Comparison of ENCODE assay signal across 1 cellular context in genomic region chr1:206575165-206575893, GRCh38.
A peak's percentile ranks its signal among the peaks of the same experiment; 100 is the strongest.
TF ChIP-seq lines count a peak whose summit lies in the region.

No MANE protein-coding gene starts in this region.

TF ChIP-seq in GM12878, 131 proteins besides CTCF, POLR2A, EP300 and RAD21 (continued from another document and continues in another):
- no peak for TF ChIP-seq ZBTB11 (CRISPR knock-in tag; IDR thresholded peaks at IDR 0.05)
- TF ChIP-seq, protein P1, sequence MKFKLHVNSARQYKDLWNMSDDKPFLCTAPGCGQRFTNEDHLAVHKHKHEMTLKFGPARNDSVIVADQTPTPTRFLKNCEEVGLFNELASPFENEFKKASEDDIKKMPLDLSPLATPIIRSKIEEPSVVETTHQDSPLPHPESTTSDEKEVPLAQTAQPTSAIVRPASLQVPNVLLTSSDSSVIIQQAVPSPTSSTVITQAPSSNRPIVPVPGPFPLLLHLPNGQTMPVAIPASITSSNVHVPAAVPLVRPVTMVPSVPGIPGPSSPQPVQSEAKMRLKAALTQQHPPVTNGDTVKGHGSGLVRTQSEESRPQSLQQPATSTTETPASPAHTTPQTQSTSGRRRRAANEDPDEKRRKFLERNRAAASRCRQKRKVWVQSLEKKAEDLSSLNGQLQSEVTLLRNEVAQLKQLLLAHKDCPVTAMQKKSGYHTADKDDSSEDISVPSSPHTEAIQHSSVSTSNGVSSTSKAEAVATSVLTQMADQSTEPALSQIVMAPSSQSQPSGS (IDR thresholded peaks at IDR 0.05; ENCODE audit: low read length), result no peak
- peak; percentile 85 for TF ChIP-seq PKNOX1 (IDR thresholded peaks at IDR 0.05)
- TF ChIP-seq, protein P2, sequence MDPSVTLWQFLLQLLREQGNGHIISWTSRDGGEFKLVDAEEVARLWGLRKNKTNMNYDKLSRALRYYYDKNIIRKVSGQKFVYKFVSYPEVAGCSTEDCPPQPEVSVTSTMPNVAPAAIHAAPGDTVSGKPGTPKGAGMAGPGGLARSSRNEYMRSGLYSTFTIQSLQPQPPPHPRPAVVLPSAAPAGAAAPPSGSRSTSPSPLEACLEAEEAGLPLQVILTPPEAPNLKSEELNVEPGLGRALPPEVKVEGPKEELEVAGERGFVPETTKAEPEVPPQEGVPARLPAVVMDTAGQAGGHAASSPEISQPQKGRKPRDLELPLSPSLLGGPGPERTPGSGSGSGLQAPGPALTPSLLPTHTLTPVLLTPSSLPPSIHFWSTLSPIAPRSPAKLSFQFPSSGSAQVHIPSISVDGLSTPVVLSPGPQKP (IDR thresholded peaks at IDR 0.05; ENCODE audit: low read depth, low read length), result no peak
- TF ChIP-seq RUNX3 (IDR thresholded peaks at IDR 0.05; ENCODE audit: low read length), result peak; percentile 48
- TF ChIP-seq, protein P3, sequence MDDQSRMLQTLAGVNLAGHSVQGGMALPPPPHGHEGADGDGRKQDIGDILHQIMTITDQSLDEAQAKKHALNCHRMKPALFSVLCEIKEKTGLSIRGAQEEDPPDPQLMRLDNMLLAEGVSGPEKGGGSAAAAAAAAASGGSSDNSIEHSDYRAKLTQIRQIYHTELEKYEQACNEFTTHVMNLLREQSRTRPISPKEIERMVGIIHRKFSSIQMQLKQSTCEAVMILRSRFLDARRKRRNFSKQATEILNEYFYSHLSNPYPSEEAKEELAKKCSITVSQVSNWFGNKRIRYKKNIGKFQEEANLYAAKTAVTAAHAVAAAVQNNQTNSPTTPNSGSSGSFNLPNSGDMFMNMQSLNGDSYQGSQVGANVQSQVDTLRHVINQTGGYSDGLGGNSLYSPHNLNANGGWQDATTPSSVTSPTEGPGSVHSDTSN (IDR thresholded peaks at IDR 0.05; ENCODE audit: insufficient replicate concordance, low read depth, low read length), result peak; percentile 59
- TF ChIP-seq USF1 (IDR thresholded peaks at IDR 0.05; ENCODE audit: borderline replicate concordance, extremely low read length, insufficient read depth, low read depth, low read length), result no peak
- TF ChIP-seq, protein P4, sequence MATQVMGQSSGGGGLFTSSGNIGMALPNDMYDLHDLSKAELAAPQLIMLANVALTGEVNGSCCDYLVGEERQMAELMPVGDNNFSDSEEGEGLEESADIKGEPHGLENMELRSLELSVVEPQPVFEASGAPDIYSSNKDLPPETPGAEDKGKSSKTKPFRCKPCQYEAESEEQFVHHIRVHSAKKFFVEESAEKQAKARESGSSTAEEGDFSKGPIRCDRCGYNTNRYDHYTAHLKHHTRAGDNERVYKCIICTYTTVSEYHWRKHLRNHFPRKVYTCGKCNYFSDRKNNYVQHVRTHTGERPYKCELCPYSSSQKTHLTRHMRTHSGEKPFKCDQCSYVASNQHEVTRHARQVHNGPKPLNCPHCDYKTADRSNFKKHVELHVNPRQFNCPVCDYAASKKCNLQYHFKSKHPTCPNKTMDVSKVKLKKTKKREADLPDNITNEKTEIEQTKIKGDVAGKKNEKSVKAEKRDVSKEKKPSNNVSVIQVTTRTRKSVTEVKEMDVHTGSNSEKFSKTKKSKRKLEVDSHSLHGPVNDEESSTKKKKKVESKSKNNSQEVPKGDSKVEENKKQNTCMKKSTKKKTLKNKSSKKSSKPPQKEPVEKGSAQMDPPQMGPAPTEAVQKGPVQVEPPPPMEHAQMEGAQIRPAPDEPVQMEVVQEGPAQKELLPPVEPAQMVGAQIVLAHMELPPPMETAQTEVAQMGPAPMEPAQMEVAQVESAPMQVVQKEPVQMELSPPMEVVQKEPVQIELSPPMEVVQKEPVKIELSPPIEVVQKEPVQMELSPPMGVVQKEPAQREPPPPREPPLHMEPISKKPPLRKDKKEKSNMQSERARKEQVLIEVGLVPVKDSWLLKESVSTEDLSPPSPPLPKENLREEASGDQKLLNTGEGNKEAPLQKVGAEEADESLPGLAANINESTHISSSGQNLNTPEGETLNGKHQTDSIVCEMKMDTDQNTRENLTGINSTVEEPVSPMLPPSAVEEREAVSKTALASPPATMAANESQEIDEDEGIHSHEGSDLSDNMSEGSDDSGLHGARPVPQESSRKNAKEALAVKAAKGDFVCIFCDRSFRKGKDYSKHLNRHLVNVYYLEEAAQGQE (IDR thresholded peaks at IDR 0.05; ENCODE audit: low read depth, low read length), result no peak
- no peak for TF ChIP-seq TCF12 (IDR thresholded peaks at IDR 0.05; ENCODE audit: low read depth, low read length)
- TF ChIP-seq IKZF1 (conservative IDR thresholded peaks at IDR 0.05), result no peak
- no peak for TF ChIP-seq ESRRA (IDR thresholded peaks at IDR 0.05; ENCODE audit: low read length)
- no peak for TF ChIP-seq TAF1 (IDR thresholded peaks at IDR 0.05; ENCODE audit: borderline replicate concordance, low read depth, low read length)
- TF ChIP-seq NRF1 (conservative IDR thresholded peaks at IDR 0.05; ENCODE audit: low read depth, low read length), result no peak
- no peak for TF ChIP-seq FOS (IDR thresholded peaks at IDR 0.05; ENCODE audit: borderline replicate concordance, extremely low read depth, insufficient read length)
- no peak for TF ChIP-seq ASH2L (IDR thresholded peaks at IDR 0.05; ENCODE audit: borderline replicate concordance, low read depth)
- TF ChIP-seq ZBTB40 (IDR thresholded peaks at IDR 0.05; ENCODE audit: borderline replicate concordance), result no peak; the same call in 1 of the 2 replicates
- no peak for TF ChIP-seq SMARCA5 (IDR thresholded peaks at IDR 0.05)
- TF ChIP-seq HDAC2 (IDR thresholded peaks at IDR 0.05), result no peak
- TF ChIP-seq GABPA (IDR thresholded peaks at IDR 0.05; ENCODE audit: low read depth), result peak; percentile 74
- no peak for TF ChIP-seq SIX5 (IDR thresholded peaks at IDR 0.05; ENCODE audit: low read depth, low read length, severe bottlenecking)
- no peak for TF ChIP-seq ZNF207 (IDR thresholded peaks at IDR 0.05; ENCODE audit: borderline replicate concordance)
- TF ChIP-seq BMI1 (IDR thresholded peaks at IDR 0.05; ENCODE audit: borderline replicate concordance), result no peak
- TF ChIP-seq RELB (IDR thresholded peaks at IDR 0.05; ENCODE audit: low read depth), result 0 out of 2 replicates have a peak, but pooled peaks have one; percentile 21
- no peak; a peak in 1 of 4 replicates for TF ChIP-seq IKZF2 (IDR thresholded peaks at IDR 0.05)
- peak; percentile 21; the same call in 1 of the 2 replicates for TF ChIP-seq ZNF687 (IDR thresholded peaks at IDR 0.05)
- no peak for TF ChIP-seq ZBED1 (IDR thresholded peaks at IDR 0.05; ENCODE audit: borderline replicate concordance)
- TF ChIP-seq YY1 (IDR thresholded peaks at IDR 0.05; ENCODE audit: low read depth, low read length), result peak; percentile 61
- no peak for TF ChIP-seq JUND (IDR thresholded peaks at IDR 0.05; ENCODE audit: low read depth, low read length)
- TF ChIP-seq CREB1 (IDR thresholded peaks at IDR 0.05; ENCODE audit: low read depth), result 0 out of 2 replicates have a peak, but pooled peaks have one; percentile 24
